1 cellular context compared by ENCODE assay signal in the genomic region with DNA sequence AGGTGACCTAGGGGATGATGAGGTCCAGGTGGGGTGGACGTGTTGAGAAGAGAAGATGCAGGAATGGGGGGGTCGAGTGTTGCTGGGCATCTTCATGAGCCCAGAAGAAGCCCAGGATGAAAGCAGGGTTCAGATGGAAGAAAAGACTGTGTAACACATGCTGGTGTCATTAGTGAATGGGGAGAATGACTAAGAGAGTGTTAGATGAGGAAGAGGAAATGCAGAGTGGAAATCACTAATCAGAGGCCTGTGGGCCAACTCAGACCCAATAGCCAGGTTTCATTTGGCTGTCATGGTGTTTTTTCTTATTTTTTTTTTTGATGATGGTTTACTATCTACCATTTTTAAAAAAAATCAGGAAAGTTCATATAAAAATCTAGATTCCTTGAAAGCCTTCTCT.
TF ChIP-seq lines count a peak whose summit lies in the region.

No MANE protein-coding gene starts in this region.

TF ChIP-seq in IMR-90, 13 proteins besides CTCF, POLR2A, EP300 and RAD21 (continued from another document):
- TF ChIP-seq MXI1 (IDR thresholded peaks at IDR 0.05; ENCODE audit: borderline replicate concordance, low read depth, low read length) = no peak
- TF ChIP-seq, protein P1, sequence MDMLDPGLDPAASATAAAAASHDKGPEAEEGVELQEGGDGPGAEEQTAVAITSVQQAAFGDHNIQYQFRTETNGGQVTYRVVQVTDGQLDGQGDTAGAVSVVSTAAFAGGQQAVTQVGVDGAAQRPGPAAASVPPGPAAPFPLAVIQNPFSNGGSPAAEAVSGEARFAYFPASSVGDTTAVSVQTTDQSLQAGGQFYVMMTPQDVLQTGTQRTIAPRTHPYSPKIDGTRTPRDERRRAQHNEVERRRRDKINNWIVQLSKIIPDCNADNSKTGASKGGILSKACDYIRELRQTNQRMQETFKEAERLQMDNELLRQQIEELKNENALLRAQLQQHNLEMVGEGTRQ (IDR thresholded peaks at IDR 0.05; ENCODE audit: low read depth, low read length) = no peak
